ENCODE assay signal across 20 cellular contexts in genomic region chr5:180391276-180391675, GRCh38. TPM values are rescaled to one million over a fixed set of nuclear protein-coding genes. Genes with fewer than 3 reads are reported as not detected.
"Had no signal": no experiment of that assay in that cellular context is flagged by ENCODE, and none has a peak within 500 bp of the region (broad histone marks: within the 10 kb centered on the region; RNA-seq: fewer than 3 reads in every experiment).

No MANE protein-coding gene starts in this region.

- DNase-seq: activated CD4-positive, alpha-beta T cell treated with anti-CD3 and anti-CD28 coated beads for 4 hours; activated CD4-positive, alpha-beta T cell treated with anti-CD3 and anti-CD28 coated beads, Interleukin-2, amount 50 U/mL, for 4 hours; activated CD8-positive, alpha-beta memory T cell treated with anti-CD3 and anti-CD28 coated beads, Interleukin-2, amount 50 U/mL, for 48 hours; activated CD8-positive, alpha-beta T cell treated with anti-CD3 and anti-CD28 coated beads, Interleukin-2, amount 10 ng/mL, durations not matched to agents 7 days and 5 days; activated naive CD4-positive, alpha-beta T cell treated with anti-CD3 and anti-CD28 coated beads, Interleukin-2, amount 50 U/mL, for 16 hours; activated naive CD8-positive, alpha-beta T cell treated with anti-CD3 and anti-CD28 coated beads, Interleukin-2, amount 10 ng/mL, durations not matched to agents 7 days and 5 days; activated T-cell treated with anti-CD3 and anti-CD28 coated beads, Interleukin-2, amount 50 U/mL, for 1 hour; adrenal gland; Kasumi-1; NCI-H1105 treated with DMSO at 0.1 percent for 48 hours; NCI-H1436 treated with DMSO at 0.1 percent for 48 hours; NCI-H187; NCI-H2081; NCI-H446; NCI-H524; PC-3; SIG-M5 had no signal

- ATAC-seq: activated CD4-positive, CD25-positive, alpha-beta regulatory T cell treated with anti-CD3 and anti-CD28 coated beads, Interleukin-2, amount 50 U/mL, for 24 hours; activated CD8-positive, alpha-beta T cell treated with anti-CD3 and anti-CD28 coated beads, Interleukin-2, amount 10 ng/mL, durations not matched to agents 7 days and 5 days had no signal

- FAIRE-seq: K562 had no signal

RNA-seq across cellular contexts. Expression of gene GFPT2, which starts 38.1 kb away (rescaled TPM):
- total RNA-seq: T-helper 1 cell treated with Interleukin-12 subunit alpha and Interleukin-12 subunit beta and Interleukin-4 antibody, amounts not matched to agents 30 ng/mL and 1 ng/mL, for 36 hours had no signal
